Comparison of ENCODE assay signal across 8 cellular contexts in genomic region chr9:127311239-127311741, GRCh38. TPM values are rescaled to one million over a fixed set of nuclear protein-coding genes. Genes with fewer than 3 reads are reported as not detected.
DNase-seq lines count a peak whose midpoint lies in the region; ATAC-seq and TF ChIP-seq lines count a peak whose summit lies in the region.

No MANE protein-coding gene starts in this region.

- ATAC-seq in HG03457 (IDR thresholded peaks at IDR 0.05; ENCODE audit: unreplicated experiment) (no peak), GM21717 (IDR thresholded peaks at IDR 0.05; ENCODE audit: unreplicated experiment) (no peak), HG02588 (IDR thresholded peaks at IDR 0.05; ENCODE audit: unreplicated experiment) (no peak)

- H3K27ac ChIP-seq in C4-2B: no peak overlapping the region

- peak; percentile 72 for TF ChIP-seq CTCF in C4-2B (conservative IDR thresholded peaks at IDR 0.05)
- peak; percentile 63 for TF ChIP-seq CTCF in fibroblast of mammary gland (conservative IDR thresholded peaks at IDR 0.05; ENCODE audit: control insufficient read depth, insufficient read depth, low read depth, low read length)

- H3K4me3 ChIP-seq in fibroblast of mammary gland (ENCODE audit: control insufficient read depth, low read depth, low read length): no peak overlapping the region

- DNase-seq in HPDE6-E6E7 (ENCODE audit: extremely low spot score): peak; percentile 15
- DNase-seq in activated CD4-positive, alpha-beta T cell treated with anti-CD3 and anti-CD28 coated beads for 4 hours: peak; percentile 8 to 51
- DNase-seq in fibroblast of mammary gland (ENCODE audit: low read depth): peak; percentile 71
- DNase-seq in renal cortical epithelial cell (ENCODE audit: low read depth): peak; percentile 75

RNA-seq across cellular contexts. Expression of gene GARNL3, which starts 46.7 kb away (rescaled TPM):
- 9.0 and 13.9 TPM in 2 replicates for total RNA-seq in renal cortical epithelial cell

Comparison
In these comparisons a context has a peak if more than half of its experiments do, and no peak if none do; other contexts are left out.
1. DNase-seq: peak in every context shown above with its lines; median percentile 75 in renal cortical epithelial cell; 71 in fibroblast of mammary gland; 30 in activated CD4-positive, alpha-beta T cell treated with anti-CD3 and anti-CD28 coated beads for 4 hours; 15 in HPDE6-E6E7.